In the genomic region with DNA sequence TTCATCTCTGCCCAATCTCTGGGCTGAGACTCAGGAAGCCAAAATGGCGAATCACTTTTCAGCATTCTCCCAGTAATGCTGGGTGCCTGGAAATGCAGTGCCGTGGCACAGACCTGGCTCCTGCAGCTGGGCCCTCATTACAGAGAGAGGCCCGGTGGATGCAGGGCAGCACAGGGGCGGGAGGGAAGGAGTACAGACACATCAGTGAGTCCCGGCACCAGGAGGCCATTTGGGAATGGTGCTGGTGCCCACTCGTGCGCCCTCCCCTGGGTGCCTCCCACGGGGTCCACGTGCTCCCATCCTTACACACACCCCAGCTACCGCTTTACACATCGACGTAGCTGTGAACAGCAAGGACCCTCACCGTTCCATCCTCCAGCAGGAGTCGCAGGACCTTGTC, we compare ENCODE assay signal across 19 cellular contexts. TPM values are rescaled to one million over a fixed set of nuclear protein-coding genes. Genes with fewer than 3 reads are reported as not detected.
DNase-seq lines count a peak whose midpoint lies in the region; ATAC-seq, FAIRE-seq and TF ChIP-seq lines count a peak whose summit lies in the region.
"Had no signal": no experiment of that assay in that cellular context is flagged by ENCODE, and none has a peak within 500 bp of the region (broad histone marks: within the 10 kb centered on the region; RNA-seq: fewer than 3 reads in every experiment).

No MANE protein-coding gene starts in this region.

- 98% methylated on average over 13 of the region's 14 CpGs for WGBS in HepG2 (ENCODE audit: low lambda C conversion rate)
- WGBS in right lobe of liver (ENCODE audit: insufficient coverage, low coverage, low lambda C conversion rate, missing lambda C conversion rate): 82% methylated on average over 1 of the region's 14 CpGs

- H3K36me3 Mint-ChIP-seq in osteocyte (ENCODE audit: unreplicated experiment): no peaks in the 10 kb centered on the region

- DNase-seq in HepG2 (ENCODE audit: low spot score) (no peak), right lobe of liver (no peak), osteocyte (ENCODE audit: extremely low spot score, unreplicated experiment) (peak; percentile 72), GM19238 (ENCODE audit: insufficient read length, low spot score) (no peak), SW 1271 (lab: John Stamatoyannopoulos, UW) (no peak), PC-3 (no peak)
- DNase-seq: C1 segment of cervical spinal cord; Calu3; CD4-positive, alpha-beta T cell; DMS 273 treated with DMSO at 0.1 percent for 48 hours; DMS79; GM23248 had no signal

- POLR2A ChIA-PET in HepG2 (lab: Yijun Ruan, JAX) (no interaction called here), PC-3 (lab: Charles Lee; ENCODE audit: unreplicated experiment) (no interaction called here)

- H3K4me2 ChIP-seq in HepG2 (ENCODE audit: low read depth, low read length) (no peak overlapping the region), PC-3 (ENCODE audit: low read length) (no peak overlapping the region)

- in situ Hi-C loops in HepG2 (cut with HindIII; ENCODE audit: extremely low pct_ligation_motif_present, low pct_unique_long_range_greater_than_20kb): no loop called here

- H3K4me1 ChIP-seq in HepG2 (ENCODE audit: insufficient read depth, low read length) (peaks cover 48% of the 10 kb centered on the region), right lobe of liver (peaks cover 0 to 28% (median 2%) of the 10 kb centered on the region in 4 donors), PC-3 (ENCODE audit: insufficient read depth, low read length) (peaks cover 7% of the 10 kb centered on the region)

- TF ChIP-seq CTCF in HepG2 (CRISPR knock-in tag; IDR thresholded peaks at IDR 0.05) (no peak), right lobe of liver (IDR thresholded peaks at IDR 0.05) (no peak), osteocyte (IDR thresholded peaks at IDR 0.05) (no peak), PC-3 (conservative IDR thresholded peaks at IDR 0.05; ENCODE audit: low read depth, low read length) (no peak)

- no peak for FAIRE-seq in HepG2 (lab: Jason Lieb, UNC)
- FAIRE-seq: A204.1, GM12878, GM18507, H54 had no signal

- H3K9me2 ChIP-seq in PC-3 (replicated peaks; ENCODE audit: low read length): no peaks in the 10 kb centered on the region

- H3K9ac ChIP-seq in HepG2 (ENCODE audit: insufficient read depth, low read depth, low read length): no peak overlapping the region
- H3K9ac ChIP-seq in PC-3 (ENCODE audit: low read length): no peak overlapping the region
- H3K9ac ChIP-seq: GM23248 had no signal

- H2AFZ ChIP-seq in HepG2 (ENCODE audit: low read length): no peak overlapping the region
- H2AFZ ChIP-seq in PC-3 (ENCODE audit: low read length): no peak overlapping the region
- H2AFZ ChIP-seq: GM23248 had no signal

- CTCF ChIA-PET in HepG2 (lab: Yijun Ruan, JAX; ENCODE audit: low intra/inter-chr PET ratio, low total read pairs): no interaction called here
- CTCF ChIA-PET in PC-3 (lab: Charles Lee): no interaction called here

- no peaks in the 10 kb centered on the region for H4K20me1 ChIP-seq in HepG2 (ENCODE audit: insufficient read depth, low read length)
- no peaks in the 10 kb centered on the region for H4K20me1 ChIP-seq in PC-3 (ENCODE audit: low read length)

- no peak overlapping the region for H3K27ac Mint-ChIP-seq in osteocyte (ENCODE audit: unreplicated experiment)
- H3K27ac Mint-ChIP-seq: B cell; CD4-positive, alpha-beta T cell had no signal

- H3K4me1 Mint-ChIP-seq in osteocyte (ENCODE audit: unreplicated experiment): peaks cover 5% of the 10 kb centered on the region
- H3K4me1 Mint-ChIP-seq: B cell had no signal

- no TSS peak for BruUV-seq in HepG2 (replicated peaks; lab: Mats Ljungman, UMichigan)
- no TSS peak for BruUV-seq in PC-3 (replicated peaks; lab: Mats Ljungman, UMichigan)

- no peak overlapping the region for H3K4me3 Mint-ChIP-seq in osteocyte (ENCODE audit: unreplicated experiment)
- H3K4me3 Mint-ChIP-seq: B cell; CD4-positive, alpha-beta T cell had no signal

- no peak for TF ChIP-seq RAD21 in HepG2 (CRISPR knock-in tag; IDR thresholded peaks at IDR 0.05)

- H3K4me3 ChIP-seq in HepG2 (replicated peaks in 1 of 3; ENCODE audit: insufficient read depth in 1 of 3, low read depth in 2 of 3, low read length in 3 of 3) (no peak overlapping the region), right lobe of liver (no peak overlapping the region), PC-3 (ENCODE audit: low read length) (no peak overlapping the region)
- H3K4me3 ChIP-seq: GM12878, GM23248 had no signal

- H3F3A ChIP-seq in PC-3 (ENCODE audit: low read length, unreplicated experiment): no peaks in the 10 kb centered on the region

- no peaks in the 10 kb centered on the region for H3K27me3 ChIP-seq in HepG2 (ENCODE audit: control insufficient read depth in 1 of 2, insufficient read depth in 2 of 2, low read length in 2 of 2)
- no peaks in the 10 kb centered on the region for H3K27me3 ChIP-seq in right lobe of liver
- no peaks in the 10 kb centered on the region for H3K27me3 ChIP-seq in PC-3 (ENCODE audit: low read length)

- H3K79me2 ChIP-seq in HepG2 (ENCODE audit: insufficient read depth, low read length): peaks cover 9% of the 10 kb centered on the region
- H3K79me2 ChIP-seq in PC-3 (ENCODE audit: low read length): peaks cover 38% of the 10 kb centered on the region

- TF ChIP-seq POLR2A in HepG2 (IDR thresholded peaks at IDR 0.05; ENCODE audit: insufficient read depth in 1 of 2, low read depth in 2 of 2, low read length in 2 of 2): no peak
- TF ChIP-seq POLR2A in right lobe of liver (IDR thresholded peaks at IDR 0.05): no peak

- H3K36me3 ChIP-seq in HepG2 (replicated peaks in 1 of 2; ENCODE audit: control insufficient read depth in 1 of 2, insufficient read depth in 2 of 2, low read length in 2 of 2): peaks cover 7 to 27% of the 10 kb centered on the region in 2 experiments; a peak in 4 of 5 replicates
- peaks cover 0 to 18% (median 1%) of the 10 kb centered on the region in 4 donors for H3K36me3 ChIP-seq in right lobe of liver
- peaks cover 15% of the 10 kb centered on the region for H3K36me3 ChIP-seq in PC-3 (ENCODE audit: low read depth, low read length)

- H3K9me3 Mint-ChIP-seq in osteocyte (ENCODE audit: unreplicated experiment): no peaks in the 10 kb centered on the region
- H3K9me3 Mint-ChIP-seq: CD4-positive, alpha-beta T cell had no signal

- TF ChIP-seq EP300 in HepG2 (IDR thresholded peaks at IDR 0.05; ENCODE audit: low read depth in 2 of 2, low read length in 2 of 2) (no peak), HepG2 (CRISPR knock-in tag; IDR thresholded peaks at IDR 0.05; ENCODE audit: borderline replicate concordance) (no peak)

- H3K9me3 ChIP-seq in HepG2 (ENCODE audit: low read length) (no peaks in the 10 kb centered on the region), right lobe of liver (no peaks in the 10 kb centered on the region), PC-3 (ENCODE audit: low read length) (no peaks in the 10 kb centered on the region)

- H3K27ac ChIP-seq in HepG2 (ENCODE audit: extremely low read length, insufficient read depth, low read length) (peak overlapping the region; percentile 75), right lobe of liver (no peak overlapping the region), angular gyrus (ENCODE audit: low read depth, low read length) (peak overlapping the region; percentile 34), PC-3 (ENCODE audit: low read length) (no peak overlapping the region)
- H3K27ac ChIP-seq: GM23248 had no signal

- ATAC-seq in HepG2 (no peak), right lobe of liver (no peak), PC-3 (no peak)
- ATAC-seq: GM12878, HCT116 had no signal

- intact Hi-C loops in HepG2 (cut with micrococcal nuclease; ENCODE audit: unreplicated experiment) (no loop called here), right lobe of liver (cut with DNase I) (no loop called here), PC-3 (cut with micrococcal nuclease) (no loop called here)

- no peaks in the 10 kb centered on the region for H3K27me3 Mint-ChIP-seq in osteocyte (ENCODE audit: unreplicated experiment)
- H3K27me3 Mint-ChIP-seq: B cell; CD4-positive, alpha-beta T cell had no signal

TF ChIP-seq in HepG2, 621 proteins besides CTCF, POLR2A, EP300 and RAD21 (continues in another document):
- no peak for TF ChIP-seq NCOA5 (CRISPR knock-in tag; IDR thresholded peaks at IDR 0.05)
- TF ChIP-seq, protein P1, sequence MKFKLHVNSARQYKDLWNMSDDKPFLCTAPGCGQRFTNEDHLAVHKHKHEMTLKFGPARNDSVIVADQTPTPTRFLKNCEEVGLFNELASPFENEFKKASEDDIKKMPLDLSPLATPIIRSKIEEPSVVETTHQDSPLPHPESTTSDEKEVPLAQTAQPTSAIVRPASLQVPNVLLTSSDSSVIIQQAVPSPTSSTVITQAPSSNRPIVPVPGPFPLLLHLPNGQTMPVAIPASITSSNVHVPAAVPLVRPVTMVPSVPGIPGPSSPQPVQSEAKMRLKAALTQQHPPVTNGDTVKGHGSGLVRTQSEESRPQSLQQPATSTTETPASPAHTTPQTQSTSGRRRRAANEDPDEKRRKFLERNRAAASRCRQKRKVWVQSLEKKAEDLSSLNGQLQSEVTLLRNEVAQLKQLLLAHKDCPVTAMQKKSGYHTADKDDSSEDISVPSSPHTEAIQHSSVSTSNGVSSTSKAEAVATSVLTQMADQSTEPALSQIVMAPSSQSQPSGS (CRISPR knock-in tag; IDR thresholded peaks at IDR 0.05): no peak

RNA-seq across cellular contexts. Expression of a gene that starts 13.2 kb away (rescaled TPM):
- total RNA-seq in HepG2 (2016; rRNA removed; fragmentation: Illumina TruSeq; extraction: Trizol) (23.7 and 37.3 TPM in 2 replicates), right lobe of liver (10 to 100 TPM in 1 of 6 experiments, 1 to 10 TPM in 5; 5.8 to 10.2 (median 7.1) TPM), osteocyte (2.7 and 4.0 TPM in 2 replicates), PC-3 (2014; rRNA removed) (16.7 and 17.7 TPM in 2 replicates)
- 7.8 and 10.0 TPM in 2 replicates for total RNA-seq in HepG2 (2016; cell fraction: cytosol; rRNA removed; fragmentation: Illumina TruSeq; extraction: Trizol; ENCODE audit: low read depth)
- total RNA-seq in HepG2 (2016; cell fraction: insoluble cytoplasmic fraction; rRNA removed; fragmentation: Illumina TruSeq; extraction: Trizol): 22.8 and 32.5 TPM in 2 replicates
- total RNA-seq in HepG2 (2016; cell fraction: membrane; rRNA removed; fragmentation: Illumina TruSeq; extraction: Trizol): 18.9 and 21.8 TPM in 2 replicates
- total RNA-seq in HepG2 (2016; cell fraction: nucleus; rRNA removed; fragmentation: Illumina TruSeq; extraction: Trizol): 39.3 and 39.5 TPM in 2 replicates
- 13.7 and 15.7 TPM in 2 replicates for polyA plus RNA-seq in HepG2 (2011; rRNA removed)
- 7.3 and 7.9 TPM in 2 replicates for polyA plus RNA-seq in HepG2 (2011; cell fraction: cytosol; rRNA removed)
- 17.4 and 19.9 TPM in 2 replicates for polyA plus RNA-seq in HepG2 (2011; cell fraction: nucleus; rRNA removed)
- polyA plus RNA-seq in HepG2 (2012): 7.0 and 10.2 TPM in 2 replicates
- polyA plus RNA-seq in HepG2 (2016; cell fraction: cytosol; fragmentation: Illumina TruSeq; extraction: Trizol; ENCODE audit: low read depth): 1.7 and 1.8 TPM in 2 replicates
- polyA plus RNA-seq in HepG2 (2016; cell fraction: insoluble cytoplasmic fraction; fragmentation: Illumina TruSeq; extraction: Trizol; ENCODE audit: low read depth): 23.1 and 25.5 TPM in 2 replicates
- polyA plus RNA-seq in HepG2 (2016; cell fraction: membrane; fragmentation: Illumina TruSeq; extraction: Trizol; ENCODE audit: low read depth): 4.2 TPM in 2 replicates
- polyA plus RNA-seq in HepG2 (2016; cell fraction: nucleus; fragmentation: Illumina TruSeq; extraction: Trizol; ENCODE audit: insufficient read depth, low read depth): 35.8 and 37.1 TPM in 2 replicates
- polyA minus RNA-seq in HepG2 (2011; rRNA and poly(A)+ RNA removed; ENCODE audit: low replicate concordance): 23.1 and 52.1 TPM in 2 replicates
- 10.5 and 13.8 TPM in 2 replicates for polyA minus RNA-seq in HepG2 (2011; cell fraction: cytosol; rRNA and poly(A)+ RNA removed)
- polyA minus RNA-seq in HepG2 (2011; cell fraction: nucleus; rRNA and poly(A)+ RNA removed): 52.0 and 54.7 TPM in 2 replicates
- total RNA-seq: GM23248 had no signal
- polyA plus RNA-seq: GM23248 had no signal

Comparison
In these comparisons a context has a peak if more than half of its experiments do, and no peak if none do; other contexts are left out.
1. H3K27ac ChIP-seq: peak in HepG2 (single experiment) and angular gyrus (single experiment); none in right lobe of liver (0 of 3) and PC-3 (single experiment).